ENCODE assay signal across 9 cellular contexts in the genomic region with DNA sequence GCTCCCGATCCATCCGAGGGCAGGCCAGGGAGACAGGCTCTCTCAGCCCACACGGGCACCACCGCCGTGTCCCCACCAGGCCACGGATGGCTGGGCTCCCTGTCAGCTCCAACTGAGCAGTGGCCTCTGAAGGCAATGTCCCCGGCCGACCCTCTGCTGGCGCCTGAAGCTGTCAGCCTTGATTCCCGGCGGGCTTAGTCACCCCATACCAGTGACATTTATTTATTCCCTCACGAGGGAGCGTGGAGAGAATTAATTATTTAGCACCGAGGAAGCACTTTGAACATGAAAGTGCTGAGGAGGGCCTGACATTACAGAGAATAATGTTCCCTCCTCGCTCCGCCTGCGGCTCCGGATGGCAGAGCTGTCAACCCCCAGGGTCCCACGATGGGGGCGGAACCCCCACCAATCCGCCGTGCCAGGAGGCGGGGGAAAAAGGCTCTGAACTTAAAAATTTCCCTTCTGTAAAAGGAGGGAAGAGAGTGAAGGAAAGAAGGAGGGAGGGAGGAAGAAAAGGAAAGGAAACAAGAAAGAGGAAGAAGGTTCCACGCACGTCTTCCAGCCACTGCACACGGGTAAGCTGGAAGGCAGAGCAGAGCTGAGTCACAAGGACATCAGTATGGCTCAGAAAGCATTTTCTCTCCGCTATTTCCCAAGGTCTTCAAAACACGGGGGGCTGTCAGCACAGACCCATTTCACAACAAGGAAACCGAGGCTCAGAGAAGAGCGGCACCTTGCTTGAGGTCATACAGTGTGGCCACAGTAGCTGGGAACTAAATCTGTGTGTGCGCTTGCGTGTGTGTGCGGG.
DNase-seq lines count a peak whose midpoint lies in the region; ATAC-seq and TF ChIP-seq lines count a peak whose summit lies in the region.
"Had no signal": no experiment of that assay in that cellular context is flagged by ENCODE, and none has a peak within 500 bp of the region (broad histone marks: within the 10 kb centered on the region; RNA-seq: fewer than 3 reads in every experiment).

No MANE protein-coding gene starts in this region.

- 62 to 84% methylated on average over 33 of the region's 33 CpGs for whole genome bisulfite sequencing in sigmoid colon, 2 donors

- no peak for ATAC-seq in activated CD8-positive, alpha-beta T cell treated with anti-CD3 and anti-CD28 coated beads, Interleukin-2, amount 10 ng/mL, durations not matched to agents 7 days and 5 days

- H3K36me3 Mint-ChIP-seq in activated CD8-positive, alpha-beta T cell treated with anti-CD3 and anti-CD28 coated beads, Interleukin-2, amount 10 ng/mL, durations not matched to agents 7 days and 5 days (ENCODE audit: low read depth), result no peaks in the 10 kb centered on the region
- H3K36me3 Mint-ChIP-seq: activated naive CD4-positive, alpha-beta T cell treated with anti-CD3 and anti-CD28 coated beads, Interleukin-2, amount 50 U/mL, for 24 hours had no signal

- H3K27ac Mint-ChIP-seq in activated CD8-positive, alpha-beta T cell treated with anti-CD3 and anti-CD28 coated beads, Interleukin-2, amount 10 ng/mL, durations not matched to agents 7 days and 5 days, result no peak overlapping the region
- H3K27ac Mint-ChIP-seq: activated naive CD4-positive, alpha-beta T cell treated with anti-CD3 and anti-CD28 coated beads, Interleukin-2, amount 50 U/mL, for 24 hours had no signal

- no peaks in the 10 kb centered on the region for H3K27me3 Mint-ChIP-seq in activated CD8-positive, alpha-beta T cell treated with anti-CD3 and anti-CD28 coated beads, Interleukin-2, amount 10 ng/mL, durations not matched to agents 7 days and 5 days (ENCODE audit: low read depth)
- H3K27me3 Mint-ChIP-seq: activated naive CD4-positive, alpha-beta T cell treated with anti-CD3 and anti-CD28 coated beads, Interleukin-2, amount 50 U/mL, for 24 hours had no signal

- no peak overlapping the region for H3K4me3 Mint-ChIP-seq in activated CD8-positive, alpha-beta T cell treated with anti-CD3 and anti-CD28 coated beads, Interleukin-2, amount 10 ng/mL, durations not matched to agents 7 days and 5 days
- H3K4me3 Mint-ChIP-seq: activated naive CD4-positive, alpha-beta T cell treated with anti-CD3 and anti-CD28 coated beads, Interleukin-2, amount 50 U/mL, for 24 hours had no signal

- CTCF ChIA-PET in activated CD8-positive, alpha-beta T cell treated with anti-CD3 and anti-CD28 coated beads, Interleukin-2, amount 10 ng/mL, durations not matched to agents 7 days and 5 days (lab: Charles Lee), result no interaction called here

- H3K27ac ChIP-seq in right atrium auricular region (peak overlapping the region; percentile 66 to 83), sigmoid colon (peak overlapping the region; percentile 74 to 93 (median 78))

- peak overlapping the region; percentile 32 for H3K4me3 ChIP-seq in WI38 (ENCODE audit: low read depth, low read length)
- no peak overlapping the region for H3K4me3 ChIP-seq in right atrium auricular region
- peak overlapping the region in 2 of 4 donors; percentile 14 to 27 for H3K4me3 ChIP-seq in sigmoid colon

- TF ChIP-seq CTCF in WI38 (IDR thresholded peaks at IDR 0.05; ENCODE audit: low read depth, low read length), result no peak
- TF ChIP-seq CTCF in right atrium auricular region (IDR thresholded peaks at IDR 0.05), result no peak
- peak in 1 of 4 experiments; percentile 13 for TF ChIP-seq CTCF in sigmoid colon (IDR thresholded peaks at IDR 0.05)

- H3K4me1 ChIP-seq in right atrium auricular region (peaks cover 0 to 33% of the 10 kb centered on the region in 2 donors), sigmoid colon (peaks cover 0 to 56% (median 48%) of the 10 kb centered on the region in 4 donors)

- H3K36me3 ChIP-seq in right atrium auricular region (no peaks in the 10 kb centered on the region), sigmoid colon (no peaks in the 10 kb centered on the region)

- H3K9me3 ChIP-seq in right atrium auricular region (no peaks in the 10 kb centered on the region), sigmoid colon (no peaks in the 10 kb centered on the region)

- DNase-seq in EL (peak; percentile 18), right atrium auricular region (ENCODE audit: low spot score) (no peak), sigmoid colon (peak; percentile 76), midbrain (lab: John Stamatoyannopoulos, UW) (no peak), NCI-H187 treated with DMSO at 0.1 percent for 48 hours (lab: John Stamatoyannopoulos, UW) (no peak), SW 1271 (lab: John Stamatoyannopoulos, UW) (no peak)
- DNase-seq in activated CD8-positive, alpha-beta T cell treated with anti-CD3 and anti-CD28 coated beads, Interleukin-2, amount 10 ng/mL, durations not matched to agents 7 days and 5 days, result no peak

- no peaks in the 10 kb centered on the region for H3K4me1 Mint-ChIP-seq in activated CD8-positive, alpha-beta T cell treated with anti-CD3 and anti-CD28 coated beads, Interleukin-2, amount 10 ng/mL, durations not matched to agents 7 days and 5 days (ENCODE audit: low read depth)
- H3K4me1 Mint-ChIP-seq: activated naive CD4-positive, alpha-beta T cell treated with anti-CD3 and anti-CD28 coated beads, Interleukin-2, amount 50 U/mL, for 24 hours had no signal

- TF ChIP-seq EP300 in sigmoid colon (IDR thresholded peaks at IDR 0.05), result peak in 2 of 4 donors; percentile 44 to 79

- no peak for TF ChIP-seq POLR2A in sigmoid colon (IDR thresholded peaks at IDR 0.05)

- H3K27me3 ChIP-seq in right atrium auricular region (no peaks in the 10 kb centered on the region), sigmoid colon (no peaks in the 10 kb centered on the region)

- no peaks in the 10 kb centered on the region for H3K9me3 Mint-ChIP-seq in activated CD8-positive, alpha-beta T cell treated with anti-CD3 and anti-CD28 coated beads, Interleukin-2, amount 10 ng/mL, durations not matched to agents 7 days and 5 days (ENCODE audit: insufficient read depth)
- H3K9me3 Mint-ChIP-seq: activated naive CD4-positive, alpha-beta T cell treated with anti-CD3 and anti-CD28 coated beads, Interleukin-2, amount 50 U/mL, for 24 hours had no signal

- POLR2A ChIA-PET in activated CD8-positive, alpha-beta T cell treated with anti-CD3 and anti-CD28 coated beads, Interleukin-2, amount 10 ng/mL, durations not matched to agents 7 days and 5 days (lab: Charles Lee), result no interaction called here

- intact Hi-C loops in sigmoid colon (cut with DNase I), result no loop called here

Comparison
In these comparisons a context has a peak if more than half of its experiments do, and no peak if none do; other contexts are left out.
1. DNase-seq: peak in EL (single experiment) and sigmoid colon (single experiment); none in right atrium auricular region (single experiment), midbrain (single experiment), NCI-H187 treated with DMSO at 0.1 percent for 48 hours (single experiment), activated CD8-positive, alpha-beta T cell treated with anti-CD3 and anti-CD28 coated beads, Interleukin-2, amount 10 ng/mL, durations not matched to agents 7 days and 5 days (single experiment) and SW 1271 (0 of 2).